Comparison of ENCODE assay signal across 1 cellular context in genomic region chr15:88749699-88750098, GRCh38.
TF ChIP-seq lines count a peak whose summit lies in the region.

No MANE protein-coding gene starts in this region.

TF ChIP-seq in A549, 52 proteins besides CTCF, POLR2A, EP300 and RAD21 (continued from another document):
- TF ChIP-seq KDM1A (IDR thresholded peaks at IDR 0.05; ENCODE audit: low read depth): no peak
